18 cellular contexts compared by ENCODE assay signal in the genomic region with DNA sequence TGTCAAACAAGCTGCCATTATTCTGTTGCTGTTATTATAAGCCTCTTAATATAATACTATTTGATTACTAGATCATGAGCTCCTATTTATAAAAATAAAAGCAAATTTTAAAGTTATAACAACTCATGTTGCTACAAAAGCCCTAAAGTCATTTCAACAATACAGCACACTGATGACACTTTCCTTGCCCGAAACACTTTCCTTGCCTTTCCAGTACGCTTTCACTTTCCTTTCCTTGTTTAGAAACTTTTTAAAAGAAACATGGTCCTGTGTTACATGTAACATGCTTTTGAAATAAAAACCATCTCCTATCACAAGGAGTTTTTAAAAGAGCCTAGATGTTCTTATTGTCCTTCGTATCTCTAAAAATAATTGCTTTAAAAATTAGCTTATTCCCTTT.
DNase-seq lines count a peak whose midpoint lies in the region; ATAC-seq, FAIRE-seq and TF ChIP-seq lines count a peak whose summit lies in the region.
"Had no signal": no experiment of that assay in that cellular context is flagged by ENCODE, and none has a peak within 500 bp of the region (broad histone marks: within the 10 kb centered on the region; RNA-seq: fewer than 3 reads in every experiment).

No MANE protein-coding gene starts in this region.

- WGBS in HepG2 (ENCODE audit: low lambda C conversion rate), result under 1% methylated on average over 3 of the region's 3 CpGs

- H3K9me2 ChIP-seq in MM.1S (replicated peaks; ENCODE audit: insufficient read depth, low read length), result no peaks in the 10 kb centered on the region

- H2AFZ ChIP-seq in MM.1S (ENCODE audit: low read length), result no peak overlapping the region
- no peak overlapping the region for H2AFZ ChIP-seq in HepG2 (ENCODE audit: low read length)

- no peaks in the 10 kb centered on the region for H3K4me1 ChIP-seq in MM.1S (ENCODE audit: low read length)
- H3K4me1 ChIP-seq in HepG2 (ENCODE audit: insufficient read depth, low read length), result no peaks in the 10 kb centered on the region
- H3K4me1 ChIP-seq: BLaER1 treated with 17β-estradiol and CSF1 and Interleukin-3, amounts not matched to agents 10 nM and 100 nM had no signal

- TF ChIP-seq RAD21 in HepG2 (CRISPR knock-in tag; IDR thresholded peaks at IDR 0.05), result no peak

- ATAC-seq in GM18870 (IDR thresholded peaks at IDR 0.05; ENCODE audit: unreplicated experiment) (peak; percentile 82), HepG2 (no peak), Right ventricle myocardium superior (ENCODE audit: poor library complexity) (no peak)
- ATAC-seq: mucosa of descending colon had no signal

- H3K27ac ChIP-seq in MM.1S (ENCODE audit: low read length) (no peak overlapping the region), HepG2 (ENCODE audit: extremely low read length, insufficient read depth, low read length) (no peak overlapping the region)
- H3K27ac ChIP-seq: BLaER1 treated with 17β-estradiol and CSF1 and Interleukin-3, amounts not matched to agents 10 nM and 100 nM had no signal

- CTCF ChIA-PET in HepG2 (lab: Yijun Ruan, JAX; ENCODE audit: low intra/inter-chr PET ratio, low total read pairs), result no interaction called here

- H3K9ac ChIP-seq in MM.1S (ENCODE audit: low read length) (no peak overlapping the region), HepG2 (ENCODE audit: insufficient read depth, low read depth, low read length) (no peak overlapping the region)
- H3K9ac ChIP-seq: BLaER1 treated with 17β-estradiol and CSF1 and Interleukin-3, amounts not matched to agents 10 nM and 100 nM had no signal

- no peaks in the 10 kb centered on the region for H3F3A ChIP-seq in MM.1S (ENCODE audit: insufficient read depth, low read length)

- H3K27me3 ChIP-seq in MM.1S (replicated peaks; ENCODE audit: insufficient read depth, low read length) (no peaks in the 10 kb centered on the region), HepG2 (ENCODE audit: control insufficient read depth in 1 of 2, insufficient read depth in 2 of 2, low read length in 2 of 2) (no peaks in the 10 kb centered on the region)
- H3K27me3 ChIP-seq: BLaER1 treated with 17β-estradiol and CSF1 and Interleukin-3, amounts not matched to agents 10 nM and 100 nM had no signal

- H3K27ac Mint-ChIP-seq in HFFc6 (no peak overlapping the region), mesothelial cell of epicardium (no peak overlapping the region)
- H3K27ac Mint-ChIP-seq: activated naive CD4-positive, alpha-beta T cell treated with anti-CD3 and anti-CD28 coated beads, Interleukin-2, amount 50 U/mL, for 72 hours had no signal

- H4K20me1 ChIP-seq in MM.1S (ENCODE audit: insufficient read depth, low read length) (no peaks in the 10 kb centered on the region), HepG2 (ENCODE audit: insufficient read depth, low read length) (no peaks in the 10 kb centered on the region)
- H4K20me1 ChIP-seq: BLaER1 treated with 17β-estradiol and CSF1 and Interleukin-3, amounts not matched to agents 10 nM and 100 nM had no signal

- H3K9me3 Mint-ChIP-seq in HFFc6 (peaks cover 8% of the 10 kb centered on the region), mesothelial cell of epicardium (no peaks in the 10 kb centered on the region)
- H3K9me3 Mint-ChIP-seq: activated naive CD4-positive, alpha-beta T cell treated with anti-CD3 and anti-CD28 coated beads, Interleukin-2, amount 50 U/mL, for 72 hours had no signal

- no peak for TF ChIP-seq CTCF in HFFc6 (IDR thresholded peaks at IDR 0.05)
- TF ChIP-seq CTCF in MM.1S (IDR thresholded peaks at IDR 0.05; ENCODE audit: low read length), result no peak
- TF ChIP-seq CTCF in HepG2 (CRISPR knock-in tag; IDR thresholded peaks at IDR 0.05), result no peak
- no peak for TF ChIP-seq CTCF in mesothelial cell of epicardium (IDR thresholded peaks at IDR 0.05; ENCODE audit: unreplicated experiment)

- POLR2A ChIA-PET in HepG2 (lab: Yijun Ruan, JAX), result no interaction called here

- H3K36me3 Mint-ChIP-seq in HFFc6 (ENCODE audit: low read depth) (no peaks in the 10 kb centered on the region), mesothelial cell of epicardium (no peaks in the 10 kb centered on the region)
- H3K36me3 Mint-ChIP-seq: activated naive CD4-positive, alpha-beta T cell treated with anti-CD3 and anti-CD28 coated beads, Interleukin-2, amount 50 U/mL, for 72 hours had no signal

- no peaks in the 10 kb centered on the region for H3K4me1 Mint-ChIP-seq in HFFc6 (ENCODE audit: low read depth)
- H3K4me1 Mint-ChIP-seq in mesothelial cell of epicardium, result peaks cover 6% of the 10 kb centered on the region

- no peak for FAIRE-seq in HepG2 (lab: Jason Lieb, UNC)
- FAIRE-seq: endometrium had no signal

- in situ Hi-C loops in HepG2 (cut with HindIII; ENCODE audit: extremely low pct_ligation_motif_present, low pct_unique_long_range_greater_than_20kb), result no loop called here

- no peaks in the 10 kb centered on the region for H3K9me3 ChIP-seq in MM.1S (replicated peaks; ENCODE audit: insufficient read depth, low read length)
- H3K9me3 ChIP-seq in HepG2 (ENCODE audit: low read length), result no peaks in the 10 kb centered on the region
- H3K9me3 ChIP-seq: BLaER1 treated with 17β-estradiol and CSF1 and Interleukin-3, amounts not matched to agents 10 nM and 100 nM; mucosa of descending colon had no signal

- intact Hi-C loops in HepG2 (cut with micrococcal nuclease; ENCODE audit: unreplicated experiment) (no loop called here), Right ventricle myocardium superior (cut with DNase I) (no loop called here)

- H3K4me2 ChIP-seq in MM.1S (ENCODE audit: low read depth, low read length), result no peak overlapping the region
- peak overlapping the region; percentile 27; the same call in 1 of the 2 replicates for H3K4me2 ChIP-seq in HepG2 (ENCODE audit: low read depth, low read length)
- H3K4me2 ChIP-seq: BLaER1 treated with 17β-estradiol and CSF1 and Interleukin-3, amounts not matched to agents 10 nM and 100 nM had no signal

- TF ChIP-seq EP300 in HepG2 (IDR thresholded peaks at IDR 0.05; ENCODE audit: low read depth in 2 of 2, low read length in 2 of 2) (no peak), HepG2 (CRISPR knock-in tag; IDR thresholded peaks at IDR 0.05; ENCODE audit: borderline replicate concordance) (no peak)

- H3K4me3 Mint-ChIP-seq in HFFc6, result peak overlapping the region; percentile 39; the same call in 1 of the 2 replicates
- no peak overlapping the region for H3K4me3 Mint-ChIP-seq in mesothelial cell of epicardium

- H3K4me3 ChIP-seq in MM.1S (ENCODE audit: low read length), result no peak overlapping the region
- H3K4me3 ChIP-seq in HepG2 (replicated peaks in 1 of 3; ENCODE audit: insufficient read depth in 1 of 3, low read depth in 2 of 3, low read length in 3 of 3), result 0 out of 6 replicates have a peak overlapping the region, but pooled peaks of 1 of the 3 experiments have one; percentile 4
- H3K4me3 ChIP-seq: BLaER1 treated with 17β-estradiol and CSF1 and Interleukin-3, amounts not matched to agents 10 nM and 100 nM; mucosa of descending colon had no signal

- H3K79me2 ChIP-seq in MM.1S (ENCODE audit: low read length) (no peaks in the 10 kb centered on the region), HepG2 (ENCODE audit: insufficient read depth, low read length) (no peaks in the 10 kb centered on the region)

- TF ChIP-seq POLR2A in HepG2 (IDR thresholded peaks at IDR 0.05; ENCODE audit: insufficient read depth in 1 of 2, low read depth in 2 of 2, low read length in 2 of 2), result no peak

- H3K36me3 ChIP-seq in MM.1S (replicated peaks; ENCODE audit: insufficient read depth, low read length), result no peaks in the 10 kb centered on the region
- H3K36me3 ChIP-seq in HepG2 (replicated peaks in 1 of 2; ENCODE audit: control insufficient read depth in 1 of 2, insufficient read depth in 2 of 2, low read length in 2 of 2), result no peaks in the 10 kb centered on the region
- H3K36me3 ChIP-seq: BLaER1 treated with 17β-estradiol and CSF1 and Interleukin-3, amounts not matched to agents 10 nM and 100 nM had no signal

- DNase-seq in HFFc6 (no peak), MM.1S (peak; percentile 21), HepG2 (ENCODE audit: low spot score) (no peak), Right ventricle myocardium superior (no peak), NCI-H146 (lab: John Stamatoyannopoulos, UW) (no peak), mesothelial cell of epicardium (ENCODE audit: low spot score in 2 of 2, unreplicated experiment in 2 of 2) (no peak)
- DNase-seq in stimulated activated CD4-positive, alpha-beta T cell treated with anti-CD3 and anti-CD28 coated beads, Interleukin-4, amount 100 ng/mL, for 4 hours, result no peak
- DNase-seq: activated CD8-positive, alpha-beta memory T cell treated with anti-CD3 and anti-CD28 coated beads, Interleukin-2, amount 50 U/mL, for 48 hours; central memory CD4-positive, alpha-beta T cell; DMS79 treated with DMSO at 0.1 percent for 48 hours; islet precursor cell; mucosa of descending colon; NCI-H187; NCI-H524 had no signal

- BruUV-seq in HepG2 (replicated peaks; lab: Mats Ljungman, UMichigan), result no TSS peak

- H3K27me3 Mint-ChIP-seq in HFFc6 (ENCODE audit: insufficient read depth) (no peaks in the 10 kb centered on the region), mesothelial cell of epicardium (ENCODE audit: low read depth) (peaks cover 3% of the 10 kb centered on the region)

TF ChIP-seq in HepG2, 621 proteins besides CTCF, POLR2A, EP300 and RAD21:
- TF ChIP-seq GTF3A (CRISPR knock-in tag; conservative IDR thresholded peaks at IDR 0.05) (no peak), HNRNPL (IDR thresholded peaks at IDR 0.05; ENCODE audit: low read depth, low read length) (no peak), RAD51 (IDR thresholded peaks at IDR 0.05; ENCODE audit: borderline replicate concordance) (no peak)
- TF ChIP-seq, protein P1, sequence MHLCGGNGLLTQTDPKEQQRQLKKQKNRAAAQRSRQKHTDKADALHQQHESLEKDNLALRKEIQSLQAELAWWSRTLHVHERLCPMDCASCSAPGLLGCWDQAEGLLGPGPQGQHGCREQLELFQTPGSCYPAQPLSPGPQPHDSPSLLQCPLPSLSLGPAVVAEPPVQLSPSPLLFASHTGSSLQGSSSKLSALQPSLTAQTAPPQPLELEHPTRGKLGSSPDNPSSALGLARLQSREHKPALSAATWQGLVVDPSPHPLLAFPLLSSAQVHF (CRISPR knock-in tag; IDR thresholded peaks at IDR 0.05), result no peak
